ENCODE assay signal across 9 cellular contexts in the genomic region with DNA sequence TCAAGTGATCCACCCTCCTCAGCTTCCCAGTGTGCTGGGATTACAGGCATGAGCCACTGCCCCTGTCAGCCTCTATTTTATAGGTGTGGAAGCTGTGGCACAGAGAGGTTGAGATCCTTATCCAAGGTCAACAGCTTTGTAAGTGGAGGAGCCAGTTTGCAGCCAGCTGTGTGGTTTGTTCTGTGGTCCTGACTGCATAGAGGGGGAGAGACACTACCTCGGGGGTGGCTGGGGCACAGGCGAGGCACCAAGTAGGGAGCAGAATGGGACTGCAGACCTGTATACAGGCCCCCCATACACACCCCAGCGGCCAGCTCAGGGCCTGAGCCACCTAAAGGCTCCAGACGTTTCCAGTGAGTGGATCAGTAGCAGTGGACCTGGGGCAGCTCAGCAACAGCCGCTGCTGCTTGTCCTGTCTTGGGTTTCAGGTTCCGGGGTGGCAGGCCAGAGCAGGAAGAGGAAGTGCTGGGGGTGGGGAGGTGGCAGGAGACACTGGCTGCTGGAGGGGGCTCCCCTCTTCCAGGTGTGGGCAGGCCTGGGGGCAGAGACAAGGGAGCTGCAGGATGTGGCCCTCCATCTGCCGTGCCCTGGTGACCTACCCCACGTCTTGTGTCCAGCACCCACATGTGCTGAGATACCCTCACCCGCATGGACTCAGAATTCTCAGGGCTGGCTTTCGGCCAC.
DNase-seq lines count a peak whose midpoint lies in the region; ATAC-seq lines count a peak whose summit lies in the region.
"Had no signal": no experiment of that assay in that cellular context is flagged by ENCODE, and none has a peak within 500 bp of the region (broad histone marks: within the 10 kb centered on the region; RNA-seq: fewer than 3 reads in every experiment).

No MANE protein-coding gene starts in this region.

- H3K9me3 ChIP-seq in KOPT-K1 (ENCODE audit: insufficient read depth, low read length, poor library complexity, severe bottlenecking) = no peaks in the 10 kb centered on the region

- peak; percentile 54 for ATAC-seq in GM18498 (IDR thresholded peaks at IDR 0.05; ENCODE audit: unreplicated experiment)
- no peak for ATAC-seq in HG03571 (IDR thresholded peaks at IDR 0.05; ENCODE audit: unreplicated experiment)
- no peak for ATAC-seq in HG02938 (IDR thresholded peaks at IDR 0.05; ENCODE audit: unreplicated experiment)
- ATAC-seq: HCT116 had no signal

- H3K27ac ChIP-seq in KOPT-K1 (ENCODE audit: low read depth, low read length, poor library complexity, severe bottlenecking) (peak overlapping the region; percentile 91), skin epidermis (peak overlapping the region in 19 of 21 experiments; percentile 3 to 89 (median 67))

- peak; percentile 45 for DNase-seq in activated naive CD4-positive, alpha-beta T cell treated with Interleukin-2 at 50 U/mL for 16 hours
- no peak for DNase-seq in NCI-H1694 treated with DMSO at 0.1 percent for 48 hours (lab: John Stamatoyannopoulos, UW)
- no peak for DNase-seq in GM03348 (ENCODE audit: low spot score)

- H3K36me3 ChIP-seq in KOPT-K1 (ENCODE audit: insufficient read depth, low read length) = peaks cover 50% of the 10 kb centered on the region

- H3K4me3 ChIP-seq in skin epidermis = no peak overlapping the region
